In genomic region chr11:27211370-27212127, GRCh38 we compare ENCODE assay signal across 8 cellular contexts.
DNase-seq lines count a peak whose midpoint lies in the region; ATAC-seq and TF ChIP-seq lines count a peak whose summit lies in the region.

No MANE protein-coding gene starts in this region.

- no peaks in the 10 kb centered on the region for H3K36me3 Mint-ChIP-seq in T-helper 17 cell (ENCODE audit: low read depth)

- no peaks in the 10 kb centered on the region for H3K36me3 ChIP-seq in BLaER1

- no peak overlapping the region for H3K4me3 Mint-ChIP-seq in T-helper 17 cell

- no peak overlapping the region for H3K4me3 ChIP-seq in BLaER1
- H3K4me3 ChIP-seq in right cardiac atrium (ENCODE audit: low read length), result no peak overlapping the region

- peaks cover 8% of the 10 kb centered on the region; the same call in 1 of the 2 replicates for H3K4me1 ChIP-seq in BLaER1
- H3K4me1 ChIP-seq in right cardiac atrium (ENCODE audit: control insufficient read depth, insufficient read depth, low read length), result peaks cover 14% of the 10 kb centered on the region

- 83% methylated on average over 8 of the region's 8 CpGs for WGBS in right cardiac atrium

- peaks cover 53% of the 10 kb centered on the region for H3K27me3 Mint-ChIP-seq in T-helper 17 cell

- no peaks in the 10 kb centered on the region for H3K27me3 ChIP-seq in BLaER1
- H3K27me3 ChIP-seq in right cardiac atrium (ENCODE audit: control insufficient read depth, insufficient read depth), result no peaks in the 10 kb centered on the region

- intact Hi-C loops in right cardiac atrium (cut with DNase I), result no loop called here
- intact Hi-C loops in left colon (cut with DNase I, micrococcal nuclease), result no loop called here

- H3K27ac Mint-ChIP-seq in T-helper 17 cell, result peak overlapping the region; percentile 39

- no peak overlapping the region for H3K9ac ChIP-seq in BLaER1

- no peaks in the 10 kb centered on the region for H3K4me1 Mint-ChIP-seq in T-helper 17 cell

- no peak overlapping the region for H3K27ac ChIP-seq in BLaER1
- H3K27ac ChIP-seq in right cardiac atrium (ENCODE audit: low read length), result no peak overlapping the region

- H4K20me1 ChIP-seq in BLaER1, result no peaks in the 10 kb centered on the region

- H3K4me2 ChIP-seq in BLaER1, result peak overlapping the region; percentile 28

- no peak for ATAC-seq in T-helper 17 cell
- ATAC-seq in right cardiac atrium, result peak; percentile 12 to 15
- ATAC-seq in GM21786 (IDR thresholded peaks at IDR 0.05; ENCODE audit: unreplicated experiment), result no peak
- ATAC-seq in GM21526 (IDR thresholded peaks at IDR 0.05; ENCODE audit: low FRiP score, unreplicated experiment), result no peak
- ATAC-seq in left colon, result no peak

- DNase-seq in T-helper 17 cell (no peak), right cardiac atrium (peak; percentile 71 to 81 (median 78)), left colon (no peak), GM19238 (ENCODE audit: insufficient read length, low spot score) (no peak)

- H3K9me3 ChIP-seq in BLaER1, result no peaks in the 10 kb centered on the region
- no peaks in the 10 kb centered on the region for H3K9me3 ChIP-seq in T-helper 17 cell (ENCODE audit: control insufficient read depth, low read length, poor library complexity, severe bottlenecking)
- peaks cover 2% of the 10 kb centered on the region for H3K9me3 ChIP-seq in right cardiac atrium (ENCODE audit: control insufficient read depth, low read length)

- TF ChIP-seq CTCF in GM12872 (IDR thresholded peaks at IDR 0.05; ENCODE audit: insufficient read depth, low read depth, low read length), result peak; percentile 37; the same call in 2 of the 3 replicates

Comparison
In these comparisons a context has a peak if more than half of its experiments do, and no peak if none do; other contexts are left out.
1. ATAC-seq: peak in right cardiac atrium (2 of 2); none in T-helper 17 cell (single experiment), GM21786 (single experiment), GM21526 (single experiment) and left colon (single experiment).
2. DNase-seq: peak in right cardiac atrium (3 of 3); none in T-helper 17 cell (0 of 3), left colon (0 of 2) and GM19238 (single experiment).